ENCODE assay signal across 1 cellular context in the genomic region with DNA sequence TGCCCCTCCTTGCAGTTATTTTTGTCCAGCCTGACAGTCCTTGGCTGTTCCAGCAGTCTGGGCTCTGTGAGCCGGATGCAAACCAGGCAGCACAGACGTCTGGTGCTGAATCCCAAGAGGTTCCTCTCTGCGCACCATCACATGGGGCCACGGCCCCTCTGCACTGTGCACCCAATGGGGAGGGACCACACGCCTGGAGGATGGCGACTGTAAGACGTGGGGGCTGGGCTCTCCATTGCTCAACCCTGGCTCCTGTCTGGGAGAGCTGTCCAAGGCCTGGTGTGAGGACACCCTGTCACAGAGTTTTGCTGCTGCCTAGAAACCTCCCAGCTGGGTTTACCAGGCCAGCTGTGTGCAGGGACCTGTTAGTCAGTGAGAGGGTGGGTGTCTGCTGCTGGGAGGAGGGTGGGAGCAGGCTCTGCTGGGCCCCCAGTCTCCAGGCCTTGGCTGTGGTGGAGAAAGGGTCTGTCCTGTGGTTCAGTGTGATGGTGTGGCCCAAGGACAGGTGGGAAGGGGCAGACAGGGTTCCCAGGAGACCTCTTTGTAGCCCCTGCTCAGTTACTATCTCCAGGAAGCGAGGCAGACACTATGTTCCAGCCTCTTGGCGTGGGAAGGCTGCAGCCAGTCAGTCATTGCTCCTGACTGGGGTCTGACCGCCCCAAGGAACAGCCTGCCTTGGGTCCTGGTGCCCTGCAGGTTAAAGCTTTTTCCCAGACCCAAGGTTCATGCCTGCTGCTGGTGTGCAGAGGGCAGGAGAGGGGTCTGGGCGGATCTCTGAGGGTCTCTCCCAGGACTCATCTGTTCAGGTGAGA.
TF ChIP-seq lines count a peak whose summit lies in the region.

No MANE protein-coding gene starts in this region.

TF ChIP-seq in WTC11, 78 proteins besides CTCF, POLR2A, EP300 and RAD21 (continued from another document):
- TF ChIP-seq, protein P1, sequence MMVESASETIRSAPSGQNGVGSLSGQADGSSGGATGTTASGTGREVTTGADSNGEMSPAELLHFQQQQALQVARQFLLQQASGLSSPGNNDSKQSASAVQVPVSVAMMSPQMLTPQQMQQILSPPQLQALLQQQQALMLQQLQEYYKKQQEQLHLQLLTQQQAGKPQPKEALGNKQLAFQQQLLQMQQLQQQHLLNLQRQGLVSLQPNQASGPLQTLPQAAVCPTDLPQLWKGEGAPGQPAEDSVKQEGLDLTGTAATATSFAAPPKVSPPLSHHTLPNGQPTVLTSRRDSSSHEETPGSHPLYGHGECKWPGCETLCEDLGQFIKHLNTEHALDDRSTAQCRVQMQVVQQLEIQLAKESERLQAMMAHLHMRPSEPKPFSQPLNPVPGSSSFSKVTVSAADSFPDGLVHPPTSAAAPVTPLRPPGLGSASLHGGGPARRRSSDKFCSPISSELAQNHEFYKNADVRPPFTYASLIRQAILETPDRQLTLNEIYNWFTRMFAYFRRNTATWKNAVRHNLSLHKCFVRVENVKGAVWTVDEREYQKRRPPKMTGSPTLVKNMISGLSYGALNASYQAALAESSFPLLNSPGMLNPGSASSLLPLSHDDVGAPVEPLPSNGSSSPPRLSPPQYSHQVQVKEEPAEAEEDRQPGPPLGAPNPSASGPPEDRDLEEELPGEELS (CRISPR knock-in tag; IDR thresholded peaks at IDR 0.05) = no peak
- TF ChIP-seq SOX15 (CRISPR knock-in tag; IDR thresholded peaks at IDR 0.05) (no peak), JAZF1 (CRISPR knock-in tag; IDR thresholded peaks at IDR 0.05) (no peak), ZNF121 (CRISPR knock-in tag; IDR thresholded peaks at IDR 0.05) (no peak), NFE2L1 (CRISPR knock-in tag; IDR thresholded peaks at IDR 0.05) (no peak)
- TF ChIP-seq, protein P2, sequence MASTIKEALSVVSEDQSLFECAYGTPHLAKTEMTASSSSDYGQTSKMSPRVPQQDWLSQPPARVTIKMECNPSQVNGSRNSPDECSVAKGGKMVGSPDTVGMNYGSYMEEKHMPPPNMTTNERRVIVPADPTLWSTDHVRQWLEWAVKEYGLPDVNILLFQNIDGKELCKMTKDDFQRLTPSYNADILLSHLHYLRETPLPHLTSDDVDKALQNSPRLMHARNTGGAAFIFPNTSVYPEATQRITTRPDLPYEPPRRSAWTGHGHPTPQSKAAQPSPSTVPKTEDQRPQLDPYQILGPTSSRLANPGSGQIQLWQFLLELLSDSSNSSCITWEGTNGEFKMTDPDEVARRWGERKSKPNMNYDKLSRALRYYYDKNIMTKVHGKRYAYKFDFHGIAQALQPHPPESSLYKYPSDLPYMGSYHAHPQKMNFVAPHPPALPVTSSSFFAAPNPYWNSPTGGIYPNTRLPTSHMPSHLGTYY (CRISPR knock-in tag; IDR thresholded peaks at IDR 0.05) = no peak
- TF ChIP-seq, protein P3, sequence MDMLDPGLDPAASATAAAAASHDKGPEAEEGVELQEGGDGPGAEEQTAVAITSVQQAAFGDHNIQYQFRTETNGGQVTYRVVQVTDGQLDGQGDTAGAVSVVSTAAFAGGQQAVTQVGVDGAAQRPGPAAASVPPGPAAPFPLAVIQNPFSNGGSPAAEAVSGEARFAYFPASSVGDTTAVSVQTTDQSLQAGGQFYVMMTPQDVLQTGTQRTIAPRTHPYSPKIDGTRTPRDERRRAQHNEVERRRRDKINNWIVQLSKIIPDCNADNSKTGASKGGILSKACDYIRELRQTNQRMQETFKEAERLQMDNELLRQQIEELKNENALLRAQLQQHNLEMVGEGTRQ (CRISPR knock-in tag; IDR thresholded peaks at IDR 0.05) = no peak
- TF ChIP-seq, protein P4, sequence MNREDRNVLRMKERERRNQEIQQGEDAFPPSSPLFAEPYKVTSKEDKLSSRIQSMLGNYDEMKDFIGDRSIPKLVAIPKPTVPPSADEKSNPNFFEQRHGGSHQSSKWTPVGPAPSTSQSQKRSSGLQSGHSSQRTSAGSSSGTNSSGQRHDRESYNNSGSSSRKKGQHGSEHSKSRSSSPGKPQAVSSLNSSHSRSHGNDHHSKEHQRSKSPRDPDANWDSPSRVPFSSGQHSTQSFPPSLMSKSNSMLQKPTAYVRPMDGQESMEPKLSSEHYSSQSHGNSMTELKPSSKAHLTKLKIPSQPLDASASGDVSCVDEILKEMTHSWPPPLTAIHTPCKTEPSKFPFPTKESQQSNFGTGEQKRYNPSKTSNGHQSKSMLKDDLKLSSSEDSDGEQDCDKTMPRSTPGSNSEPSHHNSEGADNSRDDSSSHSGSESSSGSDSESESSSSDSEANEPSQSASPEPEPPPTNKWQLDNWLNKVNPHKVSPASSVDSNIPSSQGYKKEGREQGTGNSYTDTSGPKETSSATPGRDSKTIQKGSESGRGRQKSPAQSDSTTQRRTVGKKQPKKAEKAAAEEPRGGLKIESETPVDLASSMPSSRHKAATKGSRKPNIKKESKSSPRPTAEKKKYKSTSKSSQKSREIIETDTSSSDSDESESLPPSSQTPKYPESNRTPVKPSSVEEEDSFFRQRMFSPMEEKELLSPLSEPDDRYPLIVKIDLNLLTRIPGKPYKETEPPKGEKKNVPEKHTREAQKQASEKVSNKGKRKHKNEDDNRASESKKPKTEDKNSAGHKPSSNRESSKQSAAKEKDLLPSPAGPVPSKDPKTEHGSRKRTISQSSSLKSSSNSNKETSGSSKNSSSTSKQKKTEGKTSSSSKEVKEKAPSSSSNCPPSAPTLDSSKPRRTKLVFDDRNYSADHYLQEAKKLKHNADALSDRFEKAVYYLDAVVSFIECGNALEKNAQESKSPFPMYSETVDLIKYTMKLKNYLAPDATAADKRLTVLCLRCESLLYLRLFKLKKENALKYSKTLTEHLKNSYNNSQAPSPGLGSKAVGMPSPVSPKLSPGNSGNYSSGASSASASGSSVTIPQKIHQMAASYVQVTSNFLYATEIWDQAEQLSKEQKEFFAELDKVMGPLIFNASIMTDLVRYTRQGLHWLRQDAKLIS (CRISPR knock-in tag; IDR thresholded peaks at IDR 0.05; ENCODE audit: borderline replicate concordance) = no peak
- TF ChIP-seq, protein P5, sequence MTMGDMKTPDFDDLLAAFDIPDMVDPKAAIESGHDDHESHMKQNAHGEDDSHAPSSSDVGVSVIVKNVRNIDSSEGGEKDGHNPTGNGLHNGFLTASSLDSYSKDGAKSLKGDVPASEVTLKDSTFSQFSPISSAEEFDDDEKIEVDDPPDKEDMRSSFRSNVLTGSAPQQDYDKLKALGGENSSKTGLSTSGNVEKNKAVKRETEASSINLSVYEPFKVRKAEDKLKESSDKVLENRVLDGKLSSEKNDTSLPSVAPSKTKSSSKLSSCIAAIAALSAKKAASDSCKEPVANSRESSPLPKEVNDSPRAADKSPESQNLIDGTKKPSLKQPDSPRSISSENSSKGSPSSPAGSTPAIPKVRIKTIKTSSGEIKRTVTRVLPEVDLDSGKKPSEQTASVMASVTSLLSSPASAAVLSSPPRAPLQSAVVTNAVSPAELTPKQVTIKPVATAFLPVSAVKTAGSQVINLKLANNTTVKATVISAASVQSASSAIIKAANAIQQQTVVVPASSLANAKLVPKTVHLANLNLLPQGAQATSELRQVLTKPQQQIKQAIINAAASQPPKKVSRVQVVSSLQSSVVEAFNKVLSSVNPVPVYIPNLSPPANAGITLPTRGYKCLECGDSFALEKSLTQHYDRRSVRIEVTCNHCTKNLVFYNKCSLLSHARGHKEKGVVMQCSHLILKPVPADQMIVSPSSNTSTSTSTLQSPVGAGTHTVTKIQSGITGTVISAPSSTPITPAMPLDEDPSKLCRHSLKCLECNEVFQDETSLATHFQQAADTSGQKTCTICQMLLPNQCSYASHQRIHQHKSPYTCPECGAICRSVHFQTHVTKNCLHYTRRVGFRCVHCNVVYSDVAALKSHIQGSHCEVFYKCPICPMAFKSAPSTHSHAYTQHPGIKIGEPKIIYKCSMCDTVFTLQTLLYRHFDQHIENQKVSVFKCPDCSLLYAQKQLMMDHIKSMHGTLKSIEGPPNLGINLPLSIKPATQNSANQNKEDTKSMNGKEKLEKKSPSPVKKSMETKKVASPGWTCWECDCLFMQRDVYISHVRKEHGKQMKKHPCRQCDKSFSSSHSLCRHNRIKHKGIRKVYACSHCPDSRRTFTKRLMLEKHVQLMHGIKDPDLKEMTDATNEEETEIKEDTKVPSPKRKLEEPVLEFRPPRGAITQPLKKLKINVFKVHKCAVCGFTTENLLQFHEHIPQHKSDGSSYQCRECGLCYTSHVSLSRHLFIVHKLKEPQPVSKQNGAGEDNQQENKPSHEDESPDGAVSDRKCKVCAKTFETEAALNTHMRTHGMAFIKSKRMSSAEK (CRISPR knock-in tag; IDR thresholded peaks at IDR 0.05; ENCODE audit: borderline replicate concordance) = no peak
